Comparison of ENCODE assay signal across 1 cellular context in genomic region chr1:13947658-13948057, GRCh38.
TF ChIP-seq lines count a peak whose summit lies in the region.

No MANE protein-coding gene starts in this region.

TF ChIP-seq in K562, 482 proteins besides CTCF, POLR2A, EP300 and RAD21 (continued from another document and continues in another):
- TF ChIP-seq MTA1 (IDR thresholded peaks at IDR 0.05; ENCODE audit: borderline replicate concordance) = no peak
- peak; percentile 15; the same call in 1 of the 2 replicates for TF ChIP-seq SMARCE1 (IDR thresholded peaks at IDR 0.05)
- TF ChIP-seq CTBP1 (IDR thresholded peaks at IDR 0.05; ENCODE audit: borderline replicate concordance) = peak; percentile 22; the same call in 1 of the 2 replicates
- TF ChIP-seq NCOR1 (IDR thresholded peaks at IDR 0.05) = peak; percentile 56
- TF ChIP-seq ZNF407 (IDR thresholded peaks at IDR 0.05; ENCODE audit: low read depth) = no peak
- no peak for TF ChIP-seq ZC3H4 (CRISPR knock-in tag; IDR thresholded peaks at IDR 0.05; ENCODE audit: borderline replicate concordance)
- peak; percentile 73 for TF ChIP-seq C11orf30 (IDR thresholded peaks at IDR 0.05; ENCODE audit: low read depth)
- peak; percentile 50 for TF ChIP-seq USF2 (CRISPR knock-in tag; IDR thresholded peaks at IDR 0.05)
- TF ChIP-seq NFE2L1 (tag; IDR thresholded peaks at IDR 0.05; ENCODE audit: borderline replicate concordance, low read depth) = no peak
- TF ChIP-seq ZNF165 (CRISPR knock-in tag; IDR thresholded peaks at IDR 0.05; ENCODE audit: borderline replicate concordance) = no peak
- peak; percentile 32; the same call in 1 of the 2 replicates for TF ChIP-seq MAFF (IDR thresholded peaks at IDR 0.05; ENCODE audit: low read length)
- no peak for TF ChIP-seq ZNF445 (CRISPR knock-in tag; IDR thresholded peaks at IDR 0.05; ENCODE audit: low read depth)
- no peak for TF ChIP-seq ARHGAP35 (IDR thresholded peaks at IDR 0.05; ENCODE audit: partially characterized antibody)
- no peak for TF ChIP-seq HNRNPL (IDR thresholded peaks at IDR 0.05; ENCODE audit: low read depth, low read length)
- TF ChIP-seq ZC3H11A (IDR thresholded peaks at IDR 0.05; ENCODE audit: low read depth, low read length) = no peak
- peak; percentile 79 for TF ChIP-seq TAL1 (IDR thresholded peaks at IDR 0.05)
- TF ChIP-seq POLR3G (IDR thresholded peaks at IDR 0.05; ENCODE audit: extremely low read depth, insufficient read length, insufficient replicate concordance) = no peak
- TF ChIP-seq PHB2 (IDR thresholded peaks at IDR 0.05; ENCODE audit: low read depth) = no peak
- no peak for TF ChIP-seq ZNF766 (CRISPR knock-in tag; conservative IDR thresholded peaks at IDR 0.05)
- no peak for TF ChIP-seq KAT8 (IDR thresholded peaks at IDR 0.05; ENCODE audit: low read depth)
- no peak for TF ChIP-seq ARID4B (CRISPR knock-in tag; IDR thresholded peaks at IDR 0.05)
- no peak for TF ChIP-seq ZMIZ1 (IDR thresholded peaks at IDR 0.05; ENCODE audit: low read depth in 2 of 2, low read length in 2 of 2)
- TF ChIP-seq HES1 (IDR thresholded peaks at IDR 0.05; ENCODE audit: low read depth) = no peak
- TF ChIP-seq MLX (CRISPR knock-in tag; conservative IDR thresholded peaks at IDR 0.05) = no peak
- no peak for TF ChIP-seq SRSF9 (IDR thresholded peaks at IDR 0.05; ENCODE audit: borderline replicate concordance, low read depth, low read length)
- TF ChIP-seq SOX6 (IDR thresholded peaks at IDR 0.05) = peak; percentile 42; the same call in 1 of the 2 replicates
- TF ChIP-seq ZFPM2 (CRISPR knock-in tag; IDR thresholded peaks at IDR 0.05) = no peak
- TF ChIP-seq POLR2B (IDR thresholded peaks at IDR 0.05; ENCODE audit: low read depth, partially characterized antibody) = no peak
- TF ChIP-seq ZNF316 (IDR thresholded peaks at IDR 0.05) = peak; percentile 72
- no peak for TF ChIP-seq BDP1 (IDR thresholded peaks at IDR 0.05; ENCODE audit: insufficient read depth, insufficient read length)
- TF ChIP-seq ELF1 (tag; IDR thresholded peaks at IDR 0.05) = no peak
- TF ChIP-seq NCOA6 (IDR thresholded peaks at IDR 0.05) = no peak
- peak; percentile 44; the same call in 1 of the 2 replicates for TF ChIP-seq KLF16 (IDR thresholded peaks at IDR 0.05)
- TF ChIP-seq FOXA1 (IDR thresholded peaks at IDR 0.05; ENCODE audit: borderline replicate concordance) = no peak
- no peak for TF ChIP-seq ZNF224 (CRISPR knock-in tag; IDR thresholded peaks at IDR 0.05)
- no peak for TF ChIP-seq SRF (CRISPR knock-in tag; IDR thresholded peaks at IDR 0.05)
- TF ChIP-seq FOXM1 (IDR thresholded peaks at IDR 0.05; ENCODE audit: low read depth) = no peak
- TF ChIP-seq FOXM1 (CRISPR knock-in tag; IDR thresholded peaks at IDR 0.05; ENCODE audit: low read depth) = no peak
- no peak for TF ChIP-seq KDM4B (IDR thresholded peaks at IDR 0.05; ENCODE audit: borderline replicate concordance in 2 of 2, low read depth in 1 of 2)
- peak; percentile 64 for TF ChIP-seq TEAD4 (IDR thresholded peaks at IDR 0.05; ENCODE audit: low read length)
- no peak for TF ChIP-seq TEAD4 (CRISPR knock-in tag; IDR thresholded peaks at IDR 0.05; ENCODE audit: borderline replicate concordance)
- TF ChIP-seq POLR2H (tag; IDR thresholded peaks at IDR 0.05; ENCODE audit: low read depth) = no peak
- TF ChIP-seq CBX8 (IDR thresholded peaks at IDR 0.05; ENCODE audit: borderline replicate concordance, extremely low read depth, low read depth, low read length, poor library complexity, severe bottlenecking) = no peak
- TF ChIP-seq KDM1A (IDR thresholded peaks at IDR 0.05) = no peak
- no peak for TF ChIP-seq MTF1 (CRISPR knock-in tag; IDR thresholded peaks at IDR 0.05; ENCODE audit: borderline replicate concordance)
- TF ChIP-seq FOXJ2 (tag; IDR thresholded peaks at IDR 0.05) = 0 out of 2 replicates have a peak, but pooled peaks have one; percentile 53
- no peak for TF ChIP-seq CBX2 (IDR thresholded peaks at IDR 0.05; ENCODE audit: insufficient read depth, low read length, poor library complexity, severe bottlenecking)
- TF ChIP-seq PTBP1 (IDR thresholded peaks at IDR 0.05; ENCODE audit: low read depth, low read length) = no peak
- no peak for TF ChIP-seq PKNOX1 (IDR thresholded peaks at IDR 0.05)
- TF ChIP-seq POLR2G (IDR thresholded peaks at IDR 0.05; ENCODE audit: low read depth, low read length) = no peak
- no peak for TF ChIP-seq GATAD2A (IDR thresholded peaks at IDR 0.05)
- no peak for TF ChIP-seq HDAC3 (IDR thresholded peaks at IDR 0.05; ENCODE audit: borderline replicate concordance, partially characterized antibody)
- TF ChIP-seq ZNF311 (CRISPR knock-in tag; IDR thresholded peaks at IDR 0.05) = no peak
- no peak for TF ChIP-seq TFAM (CRISPR knock-in tag; conservative IDR thresholded peaks at IDR 0.05)
- no peak for TF ChIP-seq GATAD2B (IDR thresholded peaks at IDR 0.05; ENCODE audit: borderline replicate concordance)
